In the genomic region with DNA sequence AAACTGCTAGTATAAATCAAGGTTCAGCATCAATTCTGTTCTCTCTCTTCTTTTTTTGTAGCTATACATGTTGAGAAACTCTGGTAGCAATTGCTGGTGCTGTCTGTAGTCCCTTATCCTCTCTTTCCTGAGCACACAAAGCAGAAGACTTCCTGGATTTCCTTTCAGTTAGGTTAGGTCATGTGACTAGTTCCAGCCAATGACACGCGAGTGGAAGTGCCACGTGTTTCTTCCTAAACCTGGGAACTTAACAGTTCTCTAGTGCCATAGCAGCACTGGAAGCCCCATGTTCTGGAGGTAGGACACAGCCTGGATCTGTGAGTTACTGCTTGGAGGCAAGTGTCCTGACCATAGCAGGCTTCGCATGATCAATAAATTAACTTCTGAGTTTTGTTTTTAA, we compare ENCODE assay signal across 1 cellular context.
TF ChIP-seq lines count a peak whose summit lies in the region.

No MANE protein-coding gene starts in this region.

TF ChIP-seq in WTC11, 78 proteins besides CTCF, POLR2A, EP300 and RAD21 (continued from another document):
- TF ChIP-seq, protein P1, sequence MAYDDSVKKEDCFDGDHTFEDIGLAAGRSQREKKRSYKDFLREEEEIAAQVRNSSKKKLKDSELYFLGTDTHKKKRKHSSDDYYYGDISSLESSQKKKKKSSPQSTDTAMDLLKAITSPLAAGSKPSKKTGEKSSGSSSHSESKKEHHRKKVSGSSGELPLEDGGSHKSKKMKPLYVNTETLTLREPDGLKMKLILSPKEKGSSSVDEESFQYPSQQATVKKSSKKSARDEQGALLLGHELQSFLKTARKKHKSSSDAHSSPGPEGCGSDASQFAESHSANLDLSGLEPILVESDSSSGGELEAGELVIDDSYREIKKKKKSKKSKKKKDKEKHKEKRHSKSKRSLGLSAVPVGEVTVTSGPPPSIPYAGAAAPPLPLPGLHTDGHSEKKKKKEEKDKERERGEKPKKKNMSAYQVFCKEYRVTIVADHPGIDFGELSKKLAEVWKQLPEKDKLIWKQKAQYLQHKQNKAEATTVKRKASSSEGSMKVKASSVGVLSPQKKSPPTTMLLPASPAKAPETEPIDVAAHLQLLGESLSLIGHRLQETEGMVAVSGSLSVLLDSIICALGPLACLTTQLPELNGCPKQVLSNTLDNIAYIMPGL (CRISPR knock-in tag; IDR thresholded peaks at IDR 0.05) = no peak
- TF ChIP-seq RELA (CRISPR knock-in tag; IDR thresholded peaks at IDR 0.05; ENCODE audit: borderline replicate concordance) (no peak), TEAD4 (CRISPR knock-in tag; IDR thresholded peaks at IDR 0.05) (no peak), JAZF1 (CRISPR knock-in tag; IDR thresholded peaks at IDR 0.05) (no peak)
- TF ChIP-seq, protein P2, sequence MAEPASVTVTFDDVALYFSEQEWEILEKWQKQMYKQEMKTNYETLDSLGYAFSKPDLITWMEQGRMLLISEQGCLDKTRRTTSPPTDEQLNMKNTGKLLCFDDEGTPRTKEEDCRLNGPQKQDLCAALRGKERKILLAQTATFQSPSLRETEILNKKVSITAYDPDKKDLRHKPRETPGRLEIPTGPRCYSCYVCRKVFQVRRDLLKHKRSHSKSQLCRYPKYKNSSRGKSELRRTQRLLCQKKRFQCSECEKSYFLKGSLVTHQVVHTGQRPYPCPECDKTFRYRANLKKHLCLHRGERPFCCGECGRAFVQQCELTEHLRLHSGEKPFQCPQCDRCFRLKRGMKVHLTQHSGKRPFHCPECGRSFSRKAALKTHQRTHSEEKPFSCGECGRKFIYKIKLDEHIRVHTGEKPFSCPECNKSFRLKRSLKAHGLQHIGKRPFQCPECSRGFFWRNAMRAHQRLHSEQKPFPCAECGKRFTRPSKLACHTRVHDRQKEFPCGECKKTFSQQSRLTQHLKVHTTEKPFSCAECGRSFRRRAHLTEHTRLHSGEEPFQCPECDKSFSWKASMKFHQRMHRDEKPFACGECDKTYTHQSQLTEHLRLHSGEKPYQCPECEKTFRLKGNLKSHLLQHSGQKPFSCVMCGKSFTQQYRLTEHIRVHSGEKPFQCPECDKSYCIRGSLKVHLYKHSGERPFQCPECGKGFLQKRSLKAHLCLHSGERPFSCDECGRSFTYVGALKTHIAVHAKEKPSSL (CRISPR knock-in tag; conservative IDR thresholded peaks at IDR 0.05) = no peak
- TF ChIP-seq, protein P3, sequence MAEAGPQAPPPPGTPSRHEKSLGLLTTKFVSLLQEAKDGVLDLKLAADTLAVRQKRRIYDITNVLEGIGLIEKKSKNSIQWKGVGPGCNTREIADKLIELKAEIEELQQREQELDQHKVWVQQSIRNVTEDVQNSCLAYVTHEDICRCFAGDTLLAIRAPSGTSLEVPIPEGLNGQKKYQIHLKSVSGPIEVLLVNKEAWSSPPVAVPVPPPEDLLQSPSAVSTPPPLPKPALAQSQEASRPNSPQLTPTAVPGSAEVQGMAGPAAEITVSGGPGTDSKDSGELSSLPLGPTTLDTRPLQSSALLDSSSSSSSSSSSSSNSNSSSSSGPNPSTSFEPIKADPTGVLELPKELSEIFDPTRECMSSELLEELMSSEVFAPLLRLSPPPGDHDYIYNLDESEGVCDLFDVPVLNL (CRISPR knock-in tag; IDR thresholded peaks at IDR 0.05; ENCODE audit: borderline replicate concordance, low read depth) = no peak
- TF ChIP-seq, protein P4, sequence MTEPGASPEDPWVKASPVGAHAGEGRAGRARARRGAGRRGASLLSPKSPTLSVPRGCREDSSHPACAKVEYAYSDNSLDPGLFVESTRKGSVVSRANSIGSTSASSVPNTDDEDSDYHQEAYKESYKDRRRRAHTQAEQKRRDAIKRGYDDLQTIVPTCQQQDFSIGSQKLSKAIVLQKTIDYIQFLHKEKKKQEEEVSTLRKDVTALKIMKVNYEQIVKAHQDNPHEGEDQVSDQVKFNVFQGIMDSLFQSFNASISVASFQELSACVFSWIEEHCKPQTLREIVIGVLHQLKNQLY (CRISPR knock-in tag; IDR thresholded peaks at IDR 0.05) = no peak
